30 cellular contexts compared by ENCODE assay signal in genomic region chr7:101686030-101686429, GRCh38. TPM values are rescaled to one million over a fixed set of nuclear protein-coding genes. Genes with fewer than 3 reads are reported as not detected.
"Had no signal": no experiment of that assay in that cellular context is flagged by ENCODE, and none has a peak within 500 bp of the region (broad histone marks: within the 10 kb centered on the region; RNA-seq: fewer than 3 reads in every experiment).

No MANE protein-coding gene starts in this region.

- H3K9me3 Mint-ChIP-seq: activated CD4-positive, alpha-beta T cell treated with anti-CD3 and anti-CD28 coated beads, Interleukin-2, amount 10 ng/mL, durations not matched to agents 7 days and 5 days; activated CD8-positive, alpha-beta T cell treated with anti-CD3 and anti-CD28 coated beads for 36 hours; activated naive CD8-positive, alpha-beta T cell treated with anti-CD3 and anti-CD28 coated beads, Interleukin-2, amount 50 U/mL, for 24 hours; immature natural killer cell; naive thymus-derived CD8-positive, alpha-beta T cell; stimulated activated naive B cell treated with anti-CD40 and anti-IgM and Interleukin-4, amounts not matched to agents 10 μg/mL and 1 μg/mL and 100 μg/mL, for 72 hours; type B pancreatic cell had no signal

- H3K4me1 Mint-ChIP-seq: activated CD8-positive, alpha-beta memory T cell treated with anti-CD3 and anti-CD28 coated beads, Interleukin-2, amount 10 ng/mL, durations not matched to agents 7 days and 5 days; activated naive CD8-positive, alpha-beta T cell treated with anti-CD3 and anti-CD28 coated beads, Interleukin-2, amount 50 U/mL, for 24 hours; immature natural killer cell; naive thymus-derived CD8-positive, alpha-beta T cell had no signal

- H3K9me3 ChIP-seq: body of pancreas, left lung, testis, vagina had no signal

- DNase-seq: activated CD4-positive, alpha-beta T cell treated with anti-CD3 and anti-CD28 coated beads, Interleukin-2, amount 10 ng/mL, durations not matched to agents 7 days and 5 days; activated CD4-positive, CD25-positive, alpha-beta regulatory T cell treated with anti-CD3 and anti-CD28 coated beads, Interleukin-2, amount 50 U/mL, for 72 hours; activated CD8-positive, alpha-beta memory T cell treated with anti-CD3 and anti-CD28 coated beads, Interleukin-2, amount 10 ng/mL, durations not matched to agents 7 days and 5 days; activated CD8-positive, alpha-beta T cell treated with anti-CD3 and anti-CD28 coated beads for 36 hours; activated effector memory CD4-positive, alpha-beta T cell treated with anti-CD3 and anti-CD28 coated beads, Interleukin-2, amount 50 U/mL, for 16 hours; activated naive CD4-positive, alpha-beta T cell treated with anti-CD3 and anti-CD28 coated beads, Interleukin-2, amount 50 U/mL, for 16 hours; activated naive CD8-positive, alpha-beta T cell treated with anti-CD3 and anti-CD28 coated beads, Interleukin-2, amount 50 U/mL, for 24 hours; activated T-cell treated with anti-CD3 and anti-CD28 coated beads for 4 hours; anterior cingulate cortex; body of pancreas; cortex of kidney; immature natural killer cell; left lung; naive thymus-derived CD8-positive, alpha-beta T cell; small intestine; stimulated activated naive B cell treated with anti-CD40 and anti-IgM and Interleukin-4, amounts not matched to agents 10 μg/mL and 1 μg/mL and 100 μg/mL, for 72 hours; testis; WERI-Rb-1 had no signal

- H3K27me3 ChIP-seq: body of pancreas, cardiac muscle cell, testis, vagina had no signal

- ATAC-seq: activated CD8-positive, alpha-beta memory T cell treated with anti-CD3 and anti-CD28 coated beads, Interleukin-2, amount 10 ng/mL, durations not matched to agents 7 days and 5 days; activated CD8-positive, alpha-beta T cell treated with anti-CD3 and anti-CD28 coated beads for 36 hours; activated naive CD8-positive, alpha-beta T cell treated with anti-CD3 and anti-CD28 coated beads, Interleukin-2, amount 50 U/mL, for 24 hours; body of pancreas; left lung; naive thymus-derived CD8-positive, alpha-beta T cell; sciatic nerve; stimulated activated naive B cell treated with anti-CD40 and anti-IgM and Interleukin-4, amounts not matched to agents 10 μg/mL and 1 μg/mL and 100 μg/mL, for 72 hours had no signal

- H3K4me3 Mint-ChIP-seq: activated CD4-positive, alpha-beta T cell treated with anti-CD3 and anti-CD28 coated beads, Interleukin-2, amount 10 ng/mL, durations not matched to agents 7 days and 5 days; activated CD8-positive, alpha-beta memory T cell treated with anti-CD3 and anti-CD28 coated beads, Interleukin-2, amount 10 ng/mL, durations not matched to agents 7 days and 5 days; activated CD8-positive, alpha-beta T cell treated with anti-CD3 and anti-CD28 coated beads for 36 hours; activated naive CD8-positive, alpha-beta T cell treated with anti-CD3 and anti-CD28 coated beads, Interleukin-2, amount 50 U/mL, for 24 hours; immature natural killer cell; naive thymus-derived CD8-positive, alpha-beta T cell; stimulated activated naive B cell treated with anti-CD40 and anti-IgM and Interleukin-4, amounts not matched to agents 10 μg/mL and 1 μg/mL and 100 μg/mL, for 72 hours; type B pancreatic cell had no signal

- H3K36me3 ChIP-seq: cardiac muscle cell, left lung, vagina, WERI-Rb-1 had no signal

- H3K4me3 ChIP-seq: body of pancreas, cardiac muscle cell, left lung, lung, testis, vagina had no signal

- H3K36me3 Mint-ChIP-seq: activated CD8-positive, alpha-beta memory T cell treated with anti-CD3 and anti-CD28 coated beads, Interleukin-2, amount 10 ng/mL, durations not matched to agents 7 days and 5 days; immature natural killer cell; naive thymus-derived CD8-positive, alpha-beta T cell; stimulated activated naive B cell treated with anti-CD40 and anti-IgM and Interleukin-4, amounts not matched to agents 10 μg/mL and 1 μg/mL and 100 μg/mL, for 72 hours; type B pancreatic cell had no signal

- H3K27me3 Mint-ChIP-seq: activated CD4-positive, alpha-beta T cell treated with anti-CD3 and anti-CD28 coated beads, Interleukin-2, amount 10 ng/mL, durations not matched to agents 7 days and 5 days; activated CD8-positive, alpha-beta memory T cell treated with anti-CD3 and anti-CD28 coated beads, Interleukin-2, amount 10 ng/mL, durations not matched to agents 7 days and 5 days; activated CD8-positive, alpha-beta T cell treated with anti-CD3 and anti-CD28 coated beads for 36 hours had no signal

- FAIRE-seq: small intestine had no signal

- H3K27ac ChIP-seq: body of pancreas, cardiac muscle cell, left lung, testis, vagina, WERI-Rb-1 had no signal

- H3K27ac Mint-ChIP-seq: activated CD4-positive, alpha-beta T cell treated with anti-CD3 and anti-CD28 coated beads, Interleukin-2, amount 10 ng/mL, durations not matched to agents 7 days and 5 days; activated CD8-positive, alpha-beta memory T cell treated with anti-CD3 and anti-CD28 coated beads, Interleukin-2, amount 10 ng/mL, durations not matched to agents 7 days and 5 days; activated CD8-positive, alpha-beta T cell treated with anti-CD3 and anti-CD28 coated beads for 36 hours; activated naive CD8-positive, alpha-beta T cell treated with anti-CD3 and anti-CD28 coated beads, Interleukin-2, amount 50 U/mL, for 24 hours; immature natural killer cell; naive thymus-derived CD8-positive, alpha-beta T cell; stimulated activated naive B cell treated with anti-CD40 and anti-IgM and Interleukin-4, amounts not matched to agents 10 μg/mL and 1 μg/mL and 100 μg/mL, for 72 hours; type B pancreatic cell had no signal

RNA-seq across cellular contexts. Expression of gene MYL10, which starts 56.9 kb away (rescaled TPM):
- total RNA-seq: activated CD4-positive, alpha-beta T cell treated with anti-CD3 and anti-CD28 coated beads, Interleukin-2, amount 10 ng/mL, durations not matched to agents 7 days and 5 days; activated CD8-positive, alpha-beta memory T cell treated with anti-CD3 and anti-CD28 coated beads, Interleukin-2, amount 10 ng/mL, durations not matched to agents 7 days and 5 days; activated CD8-positive, alpha-beta T cell treated with anti-CD3 and anti-CD28 coated beads for 36 hours; body of pancreas; cardiac muscle cell; cerebellum; epithelial cell of proximal tubule; fibroblast of villous mesenchyme; kidney epithelial cell; left lung; lung; naive thymus-derived CD8-positive, alpha-beta T cell; osteoblast; posterior vena cava; renal cortical epithelial cell; sciatic nerve; testis; vagina had no signal
